9 cellular contexts compared by ENCODE assay signal in genomic region chr12:1791104-1791927, GRCh38. TPM values are rescaled to one million over a fixed set of nuclear protein-coding genes. Genes with fewer than 3 reads are reported as not detected.
DNase-seq lines count a peak whose midpoint lies in the region; ATAC-seq and TF ChIP-seq lines count a peak whose summit lies in the region.
"Had no signal": no experiment of that assay in that cellular context is flagged by ENCODE, and none has a peak within 500 bp of the region (broad histone marks: within the 10 kb centered on the region; RNA-seq: fewer than 3 reads in every experiment).

No MANE protein-coding gene starts in this region.

- H3K9me3 ChIP-seq in body of pancreas = no peaks in the 10 kb centered on the region

- intact Hi-C loops in body of pancreas (cut with DNase I) = loop anchor here (5.0 kb wide), 1 partner anchor 139 kb away; no protein-coding TSS in a partner anchor

- H3K36me3 ChIP-seq in body of pancreas (replicated peaks in 1 of 2; ENCODE audit: insufficient read depth in 1 of 2, low read depth in 2 of 2) = peaks cover 0 to 1% of the 10 kb centered on the region in 2 donors

- ATAC-seq in body of pancreas (peak; percentile 53), HG03135 (IDR thresholded peaks at IDR 0.05; ENCODE audit: unreplicated experiment) (no peak), HG02970 (IDR thresholded peaks at IDR 0.05; ENCODE audit: low FRiP score, unreplicated experiment) (no peak)

- DNase-seq in GM10266 (ENCODE audit: extremely low spot score) = peak; percentile 69
- peak; percentile 46 for DNase-seq in NCI-H146 treated with DMSO at 0.1 percent for 48 hours (lab: John Stamatoyannopoulos, UW; ENCODE audit: unreplicated experiment)
- peak; percentile 23 for DNase-seq in T1000 (lab: John Stamatoyannopoulos, UW)
- peak; percentile 78 to 84 (median 82) for DNase-seq in body of pancreas
- peak; percentile 87 for DNase-seq in inferior parietal cortex (ENCODE audit: extremely low spot score)
- peak; percentile 28 to 47 (median 38) for DNase-seq in stimulated activated CD4-positive, alpha-beta T cell treated with anti-CD3 and anti-CD28 coated beads, Interleukin-1b, Interleukin-23, amount 100 ng/mL, for 24 hours (ENCODE audit: low read depth in 4 of 4, low spot score in 1 of 4)

- 23 to 31% methylated on average over 10 of the region's 10 CpGs for WGBS in body of pancreas, 2 donors

- H3K4me3 ChIP-seq in body of pancreas = no peak overlapping the region

- TF ChIP-seq POLR2A in body of pancreas (IDR thresholded peaks at IDR 0.05) = no peak

- no peak overlapping the region for H3K27ac ChIP-seq in body of pancreas
- H3K27ac ChIP-seq: epithelial cell of prostate had no signal

- no peaks in the 10 kb centered on the region for H3K27me3 ChIP-seq in body of pancreas

- TF ChIP-seq CTCF in GM10266 (IDR thresholded peaks at IDR 0.05; ENCODE audit: control insufficient read depth, insufficient read depth, low read depth, missing control alignments) = peak; percentile 76
- peak; percentile 57 to 91 (median 81) for TF ChIP-seq CTCF in body of pancreas (IDR thresholded peaks at IDR 0.05)

- H3K4me1 ChIP-seq in body of pancreas = peaks cover 13% of the 10 kb centered on the region

RNA-seq across cellular contexts. Expression of gene LRTM2, which starts 29.0 kb away (rescaled TPM):
- not detected for total RNA-seq in body of pancreas

Comparison
In these comparisons a context has a peak if more than half of its experiments do, and no peak if none do; other contexts are left out.
1. DNase-seq: peak in every context shown above with its lines; median percentile 87 in inferior parietal cortex; 82 in body of pancreas; 69 in GM10266; 46 in NCI-H146 treated with DMSO at 0.1 percent for 48 hours; 38 in stimulated activated CD4-positive, alpha-beta T cell treated with anti-CD3 and anti-CD28 coated beads, Interleukin-1b, Interleukin-23, amount 100 ng/mL, for 24 hours; 23 in T1000.